8 cellular contexts compared by ENCODE assay signal in the genomic region with DNA sequence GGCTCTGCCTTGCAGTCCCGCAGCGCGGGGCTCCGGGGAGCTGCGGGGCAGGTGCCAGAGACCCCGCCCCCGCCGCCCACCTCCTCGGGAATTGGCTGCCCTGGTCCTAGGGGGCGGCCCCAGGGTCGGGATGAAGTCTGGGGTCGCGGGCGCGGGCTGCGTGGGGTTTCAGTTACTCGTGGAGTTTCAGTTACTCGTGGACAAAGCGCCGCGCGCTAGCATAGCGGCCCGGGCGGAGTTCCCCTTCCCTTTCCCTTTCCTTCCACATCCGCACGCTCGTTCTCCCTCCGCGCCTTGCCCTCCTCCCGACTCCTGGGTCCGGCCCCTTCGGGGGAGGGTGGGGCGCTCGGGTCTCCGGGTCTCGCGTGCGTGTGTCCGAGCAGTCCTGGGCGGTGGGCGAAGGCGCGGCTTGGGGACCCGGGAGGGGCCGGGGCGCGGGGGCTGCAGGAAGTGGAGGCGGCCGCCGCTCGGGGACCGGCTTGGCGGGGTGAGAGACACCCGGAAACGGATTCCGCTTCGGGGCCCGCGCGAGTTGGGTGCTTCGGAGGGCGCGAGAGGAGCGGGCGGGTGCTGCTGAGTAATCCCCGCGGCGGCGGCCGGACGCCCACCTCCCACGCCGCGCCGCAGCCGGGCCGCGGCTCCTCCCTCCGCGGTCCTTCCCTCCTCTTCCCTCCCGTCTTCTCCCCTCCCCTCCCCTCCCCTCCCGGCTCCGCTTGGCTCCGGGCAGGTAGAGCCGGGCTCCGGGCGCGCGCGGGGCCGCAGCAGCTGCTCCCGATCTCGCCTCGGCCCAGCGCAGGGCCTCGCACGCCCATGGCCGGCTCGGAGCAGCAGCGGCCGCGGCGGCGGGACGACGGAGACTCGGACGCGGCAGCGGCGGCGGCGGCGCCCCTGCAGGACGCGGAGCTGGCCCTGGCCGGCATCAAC. TPM values are rescaled to one million over a fixed set of nuclear protein-coding genes. Genes with fewer than 3 reads are reported as not detected.
DNase-seq lines count a peak whose midpoint lies in the region; ATAC-seq and TF ChIP-seq lines count a peak whose summit lies in the region.

Gene TTC39C, plus strand, starts transcription at position 693 of the 924 bp plus-strand sequence. Its CDS starts 118 bp downstream, at position 811.

- POLR2A ChIA-PET in activated CD4-positive, alpha-beta T cell treated with anti-CD3 and anti-CD28 coated beads, Interleukin-2, amount 10 ng/mL, durations not matched to agents 7 days and 5 days (lab: Charles Lee): interaction anchor here (0.6 kb wide), 1 partner anchor 94 kb away, joined by 3 read pairs; no protein-coding TSS in a partner anchor

- intact Hi-C loops in lower leg skin (cut with DNase I; ENCODE audit: low total_unique reads): no loop called here

- H3K27ac ChIP-seq in coronary artery: peak within 1 kb of the TSS; percentile 62 to 84

- peaks cover 76% of the 10 kb centered on the region for H3K4me1 Mint-ChIP-seq in activated CD4-positive, alpha-beta T cell treated with anti-CD3 and anti-CD28 coated beads, Interleukin-2, amount 10 ng/mL, durations not matched to agents 7 days and 5 days

- TF ChIP-seq CTCF in GM13977 (IDR thresholded peaks at IDR 0.05; ENCODE audit: extremely low read depth, insufficient read depth, missing control alignments): no peak
- no peak for TF ChIP-seq CTCF in coronary artery (IDR thresholded peaks at IDR 0.05)
- no peak for TF ChIP-seq CTCF in lower leg skin (IDR thresholded peaks at IDR 0.05)

- H3K27ac Mint-ChIP-seq in activated CD4-positive, alpha-beta T cell treated with anti-CD3 and anti-CD28 coated beads, Interleukin-2, amount 10 ng/mL, durations not matched to agents 7 days and 5 days: peak within 1 kb of the TSS; percentile 99

- H3K36me3 Mint-ChIP-seq in activated CD4-positive, alpha-beta T cell treated with anti-CD3 and anti-CD28 coated beads, Interleukin-2, amount 10 ng/mL, durations not matched to agents 7 days and 5 days (ENCODE audit: low read depth): peaks cover 34% of the 10 kb centered on the region

- H3K27me3 Mint-ChIP-seq in activated CD4-positive, alpha-beta T cell treated with anti-CD3 and anti-CD28 coated beads, Interleukin-2, amount 10 ng/mL, durations not matched to agents 7 days and 5 days: no peaks in the 10 kb centered on the region

- H3K4me3 ChIP-seq in coronary artery: peak within 1 kb of the TSS; percentile 88
- H3K4me3 ChIP-seq in lower leg skin (ENCODE audit: low read depth, poor library complexity, severe bottlenecking): peak within 1 kb of the TSS; percentile 61

- 0 to 1% methylated on average over 48 to 75 of the region's 118 CpGs for WGBS in lower leg skin, 2 donors

- ATAC-seq in HG02840 (IDR thresholded peaks at IDR 0.05; ENCODE audit: low FRiP score, unreplicated experiment): peak; percentile 43

- in situ Hi-C loops in GM13977 (cut with MboI; ENCODE audit: low pct_unique_long_range_greater_than_20kb, low sequenced_read_pairs, unreplicated experiment): no loop called here

- no peaks in the 10 kb centered on the region for H3K9me3 Mint-ChIP-seq in activated CD4-positive, alpha-beta T cell treated with anti-CD3 and anti-CD28 coated beads, Interleukin-2, amount 10 ng/mL, durations not matched to agents 7 days and 5 days

- H3K4me3 Mint-ChIP-seq in activated CD4-positive, alpha-beta T cell treated with anti-CD3 and anti-CD28 coated beads, Interleukin-2, amount 10 ng/mL, durations not matched to agents 7 days and 5 days: peak within 1 kb of the TSS; percentile 94

- TF ChIP-seq POLR2A in lower leg skin (IDR thresholded peaks at IDR 0.05): no peak

- CTCF ChIA-PET in activated CD4-positive, alpha-beta T cell treated with anti-CD3 and anti-CD28 coated beads, Interleukin-2, amount 10 ng/mL, durations not matched to agents 7 days and 5 days (lab: Charles Lee): interaction anchor here (1.0 kb wide), 2 partner anchors 15 to 16 kb away, joined by 3 read pairs; no protein-coding TSS in a partner anchor

- DNase-seq in GM13977 (ENCODE audit: low spot score) (peak; percentile 90), NCI-H345 (lab: John Stamatoyannopoulos, UW) (peak; percentile 65), coronary artery (ENCODE audit: low spot score) (peak; percentile 84), lower leg skin (ENCODE audit: low spot score in 2 of 2) (peak; percentile 61 to 95), DMS114 treated with DMSO at 0.1 percent for 48 hours (lab: John Stamatoyannopoulos, UW; ENCODE audit: unreplicated experiment) (no peak)
- DNase-seq in activated CD4-positive, alpha-beta T cell treated with anti-CD3 and anti-CD28 coated beads, Interleukin-2, amount 10 ng/mL, durations not matched to agents 7 days and 5 days: peak; percentile 84
- DNase-seq in stimulated activated CD4-positive, alpha-beta T cell treated with anti-CD3 and anti-CD28 coated beads, Interleukin-4, amount 100 ng/mL, for 48 hours (ENCODE audit: low read depth in 2 of 2): peak; percentile 75 to 83

RNA-seq across cellular contexts. Expression of gene TTC39C, which starts in this region (rescaled TPM):
- total RNA-seq in activated CD4-positive, alpha-beta T cell treated with anti-CD3 and anti-CD28 coated beads, Interleukin-2, amount 10 ng/mL, durations not matched to agents 7 days and 5 days: 10 to 100 TPM; 93.0 to 93.5 TPM
- 10 to 100 TPM; 66.6 to 96.7 (median 82.1) TPM for total RNA-seq in lower leg skin
